Comparison of ENCODE assay signal across 17 cellular contexts in the genomic region with DNA sequence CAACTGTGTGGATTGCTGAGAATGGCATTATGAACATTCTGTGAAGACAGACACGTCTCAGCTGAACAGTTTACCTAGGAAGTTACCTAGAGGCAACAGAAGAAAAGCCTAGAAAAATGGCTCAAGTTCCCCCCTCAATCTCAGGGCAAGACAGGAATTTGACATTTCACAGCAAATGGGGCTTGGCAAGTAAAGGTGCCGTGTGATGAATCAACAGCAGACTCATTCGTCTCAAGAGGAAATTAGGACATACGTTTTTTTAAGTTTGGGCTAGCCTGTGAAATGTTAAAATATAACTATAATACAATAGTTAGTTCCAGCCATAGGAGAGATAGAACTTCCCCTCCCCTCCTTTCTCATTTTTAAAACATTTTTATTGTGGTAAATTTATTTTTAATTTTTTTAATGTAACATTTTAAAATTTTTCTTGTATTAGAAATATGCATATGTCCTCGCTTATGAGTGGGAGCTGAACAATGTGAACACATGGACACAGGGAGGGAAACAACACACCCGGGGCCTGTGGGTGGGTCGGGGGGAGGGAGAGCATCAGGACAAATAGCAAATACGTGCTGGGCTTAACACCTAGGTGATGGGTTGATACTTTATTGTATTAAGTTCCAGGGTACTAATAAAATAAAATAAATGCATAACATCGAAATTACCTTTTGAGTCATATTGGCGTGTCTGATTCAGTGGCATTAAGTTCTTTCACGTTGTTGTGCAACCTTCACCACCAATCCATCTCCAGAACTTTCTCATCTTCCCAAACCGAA.
DNase-seq lines count a peak whose midpoint lies in the region; ATAC-seq and TF ChIP-seq lines count a peak whose summit lies in the region.
"Had no signal": no experiment of that assay in that cellular context is flagged by ENCODE, and none has a peak within 500 bp of the region (broad histone marks: within the 10 kb centered on the region; RNA-seq: fewer than 3 reads in every experiment).

No MANE protein-coding gene starts in this region.

- H3K4me2 ChIP-seq in trophoblast cell (ENCODE audit: low read length), result no peak overlapping the region

- CTCF ChIA-PET in Calu3 (lab: Charles Lee), result no interaction called here

- H3K9me3 ChIP-seq in trophoblast cell (ENCODE audit: insufficient read depth, low read depth, low read length) (no peaks in the 10 kb centered on the region), lower lobe of right lung (no peaks in the 10 kb centered on the region), endodermal cell (ENCODE audit: control insufficient read depth, low read length) (no peaks in the 10 kb centered on the region)
- H3K9me3 ChIP-seq: adrenal gland, left lung had no signal

- no peak overlapping the region for H3K4ac ChIP-seq in trophoblast cell (ENCODE audit: low read depth, low read length)

- H2BK120ac ChIP-seq in trophoblast cell (ENCODE audit: insufficient read depth, low read length, poor library complexity), result peak overlapping the region; percentile 7

- DNase-seq in AG20443 (ENCODE audit: low spot score) (peak; percentile 42), LHCN-M2 (ENCODE audit: low read depth) (peak; percentile 85), epithelial cell of esophagus (ENCODE audit: low read depth) (peak; percentile 67), trophoblast cell (peak in 1 of 2 donors; percentile 42), lower lobe of right lung (no peak), NCI-H187 treated with DMSO at 0.1 percent for 48 hours (lab: John Stamatoyannopoulos, UW) (no peak), Calu3 (no peak), endodermal cell (no peak)
- DNase-seq: activated CD4-positive, CD25-positive, alpha-beta regulatory T cell treated with anti-CD3 and anti-CD28 coated beads, Interleukin-2, amount 50 U/mL, for 72 hours; effector CD8-positive, alpha-beta T cell; head of caudate nucleus; left lung; NCI-H146; NCI-H510A treated with DMSO at 0.1 percent for 48 hours; T-helper 1 cell had no signal

- H3K36me3 Mint-ChIP-seq in Calu3 (ENCODE audit: insufficient read depth, unreplicated experiment) (peaks cover 4% of the 10 kb centered on the region), endodermal cell (ENCODE audit: low read depth) (peaks cover 63% of the 10 kb centered on the region)
- H3K36me3 Mint-ChIP-seq: natural killer cell treated with Interleukin-12 subunit alpha and Interleukin-12 subunit beta and Interleukin-15 and Interleukin-18, amount 100 ng/mL, for 72 hours had no signal

- H3K27me3 Mint-ChIP-seq in Calu3 (ENCODE audit: unreplicated experiment), result no peaks in the 10 kb centered on the region
- no peaks in the 10 kb centered on the region for H3K27me3 Mint-ChIP-seq in endodermal cell (ENCODE audit: insufficient read depth)

- no peaks in the 10 kb centered on the region for H3K9me3 Mint-ChIP-seq in Calu3 (ENCODE audit: low read depth, unreplicated experiment)
- no peaks in the 10 kb centered on the region for H3K9me3 Mint-ChIP-seq in endodermal cell
- H3K9me3 Mint-ChIP-seq: natural killer cell treated with Interleukin-12 subunit alpha and Interleukin-12 subunit beta and Interleukin-15 and Interleukin-18, amount 100 ng/mL, for 72 hours had no signal

- H2BK12ac ChIP-seq in trophoblast cell (ENCODE audit: low read length), result no peak overlapping the region

- H4K8ac ChIP-seq in trophoblast cell (ENCODE audit: low read depth, low read length), result no peak overlapping the region

- H3K79me2 ChIP-seq in trophoblast cell (ENCODE audit: control insufficient read depth, insufficient read depth, low read length, poor library complexity), result peaks cover 3% of the 10 kb centered on the region

- no CpG with 5 or more reads among the region's 12 CpGs for WGBS in trophoblast cell (ENCODE audit: extremely low coverage, insufficient coverage, insufficient read length)
- 92 to 99% methylated on average over 8 to 11 of the region's 12 CpGs for WGBS in endodermal cell (ENCODE audit: insufficient coverage in 1 of 2, insufficient read length in 1 of 2), 2 experiments

- H3K9ac ChIP-seq in trophoblast cell (ENCODE audit: low read length) (no peak overlapping the region), endodermal cell (ENCODE audit: extremely low read depth, low read length, poor library complexity, severe bottlenecking) (no peak overlapping the region)

- H3K4me1 Mint-ChIP-seq in Calu3 (ENCODE audit: low read depth, unreplicated experiment) (no peaks in the 10 kb centered on the region), endodermal cell (peaks cover 3% of the 10 kb centered on the region)

- ATAC-seq in lower lobe of right lung, result no peak
- ATAC-seq: left lung had no signal

- no peak overlapping the region for H2AFZ ChIP-seq in trophoblast cell (ENCODE audit: insufficient read depth, low read length, poor library complexity)

- peak overlapping the region; percentile 21 for H3K18ac ChIP-seq in trophoblast cell (ENCODE audit: low read length)

- H2BK5ac ChIP-seq in trophoblast cell (ENCODE audit: low read depth, low read length, poor library complexity), result no peak overlapping the region

- no TSS peak for BruUV-seq in Calu3 (replicated peaks; lab: Mats Ljungman, UMichigan)

- H2AK5ac ChIP-seq in trophoblast cell (ENCODE audit: low read length), result no peak overlapping the region

- H3K4me3 ChIP-seq in epithelial cell of esophagus (ENCODE audit: low read length) (no peak overlapping the region), trophoblast cell (ENCODE audit: low read depth, low read length) (no peak overlapping the region), lower lobe of right lung (no peak overlapping the region), endodermal cell (ENCODE audit: low read length) (no peak overlapping the region)
- H3K4me3 ChIP-seq: adrenal gland, left lung had no signal

- peak overlapping the region; percentile 26 for H4K91ac ChIP-seq in trophoblast cell (ENCODE audit: low read depth, low read length)

- H3K27ac Mint-ChIP-seq in Calu3 (ENCODE audit: unreplicated experiment) (no peak overlapping the region), endodermal cell (no peak overlapping the region)
- H3K27ac Mint-ChIP-seq: natural killer cell treated with Interleukin-12 subunit alpha and Interleukin-12 subunit beta and Interleukin-15 and Interleukin-18, amount 100 ng/mL, for 72 hours had no signal

- H3K79me1 ChIP-seq in trophoblast cell (ENCODE audit: low read length), result peaks cover 17% of the 10 kb centered on the region

- H3K4me1 ChIP-seq in trophoblast cell (ENCODE audit: control insufficient read depth in 1 of 2, insufficient read depth in 2 of 2, low read length in 2 of 2) (peaks cover 10 to 27% of the 10 kb centered on the region in 2 experiments), lower lobe of right lung (peaks cover 29% of the 10 kb centered on the region), endodermal cell (ENCODE audit: control insufficient read depth, insufficient read depth, low read length) (no peaks in the 10 kb centered on the region)

- H3K27me3 ChIP-seq in trophoblast cell (ENCODE audit: insufficient read depth, low read length) (no peaks in the 10 kb centered on the region), lower lobe of right lung (ENCODE audit: low read depth) (no peaks in the 10 kb centered on the region), endodermal cell (ENCODE audit: control insufficient read depth, insufficient read depth, low read length, poor library complexity, severe bottlenecking) (no peaks in the 10 kb centered on the region)
- H3K27me3 ChIP-seq: adrenal gland had no signal

- intact Hi-C loops in lower lobe of right lung (cut with DNase I) (loop anchor here (10.0 kb wide), 1 partner anchor 198 kb away; no protein-coding TSS in a partner anchor), Calu3 (cut with micrococcal nuclease; ENCODE audit: unreplicated experiment) (no loop called here)

- no peak overlapping the region for H3K23ac ChIP-seq in trophoblast cell (ENCODE audit: low read length)

- H3K27ac ChIP-seq in trophoblast cell (ENCODE audit: low read depth, low read length) (peak overlapping the region; percentile 13), lower lobe of right lung (no peak overlapping the region), endodermal cell (ENCODE audit: low read depth, low read length) (no peak overlapping the region)
- H3K27ac ChIP-seq: adrenal gland, left lung had no signal

- H3K36me3 ChIP-seq in trophoblast cell (ENCODE audit: control insufficient read depth in 1 of 2, insufficient read depth in 2 of 2, low read length in 2 of 2) (peaks cover 16 to 35% of the 10 kb centered on the region in 2 experiments), lower lobe of right lung (peaks cover 7% of the 10 kb centered on the region), endodermal cell (ENCODE audit: control insufficient read depth, insufficient read depth, low read length) (peaks cover 90% of the 10 kb centered on the region)
- H3K36me3 ChIP-seq: adrenal gland had no signal

- TF ChIP-seq CTCF in epithelial cell of esophagus (IDR thresholded peaks at IDR 0.05; ENCODE audit: insufficient read depth, low read depth, low read length, missing control alignments), result no peak
- no peak for TF ChIP-seq CTCF in lower lobe of right lung (IDR thresholded peaks at IDR 0.05)
- no peak for TF ChIP-seq CTCF in Calu3 (IDR thresholded peaks at IDR 0.05; ENCODE audit: unreplicated experiment)
- no peak for TF ChIP-seq CTCF in endodermal cell (conservative IDR thresholded peaks at IDR 0.05)

- H3K14ac ChIP-seq in trophoblast cell (ENCODE audit: low read length), result no peak overlapping the region

- H3K4me3 Mint-ChIP-seq in Calu3 (ENCODE audit: low read depth, unreplicated experiment), result no peak overlapping the region
- no peak overlapping the region for H3K4me3 Mint-ChIP-seq in endodermal cell
- H3K4me3 Mint-ChIP-seq: natural killer cell treated with Interleukin-12 subunit alpha and Interleukin-12 subunit beta and Interleukin-15 and Interleukin-18, amount 100 ng/mL, for 72 hours had no signal

- no peak overlapping the region for H4K12ac ChIP-seq in trophoblast cell (ENCODE audit: low read depth, low read length)

Comparison
In these comparisons a context has a peak if more than half of its experiments do, and no peak if none do; other contexts are left out.
1. DNase-seq: peak in AG20443 (single experiment), LHCN-M2 (single experiment) and epithelial cell of esophagus (single experiment); none in lower lobe of right lung (single experiment), NCI-H187 treated with DMSO at 0.1 percent for 48 hours (single experiment), Calu3 (single experiment) and endodermal cell (single experiment).